Comparison of ENCODE assay signal across 1 cellular context in the genomic region with DNA sequence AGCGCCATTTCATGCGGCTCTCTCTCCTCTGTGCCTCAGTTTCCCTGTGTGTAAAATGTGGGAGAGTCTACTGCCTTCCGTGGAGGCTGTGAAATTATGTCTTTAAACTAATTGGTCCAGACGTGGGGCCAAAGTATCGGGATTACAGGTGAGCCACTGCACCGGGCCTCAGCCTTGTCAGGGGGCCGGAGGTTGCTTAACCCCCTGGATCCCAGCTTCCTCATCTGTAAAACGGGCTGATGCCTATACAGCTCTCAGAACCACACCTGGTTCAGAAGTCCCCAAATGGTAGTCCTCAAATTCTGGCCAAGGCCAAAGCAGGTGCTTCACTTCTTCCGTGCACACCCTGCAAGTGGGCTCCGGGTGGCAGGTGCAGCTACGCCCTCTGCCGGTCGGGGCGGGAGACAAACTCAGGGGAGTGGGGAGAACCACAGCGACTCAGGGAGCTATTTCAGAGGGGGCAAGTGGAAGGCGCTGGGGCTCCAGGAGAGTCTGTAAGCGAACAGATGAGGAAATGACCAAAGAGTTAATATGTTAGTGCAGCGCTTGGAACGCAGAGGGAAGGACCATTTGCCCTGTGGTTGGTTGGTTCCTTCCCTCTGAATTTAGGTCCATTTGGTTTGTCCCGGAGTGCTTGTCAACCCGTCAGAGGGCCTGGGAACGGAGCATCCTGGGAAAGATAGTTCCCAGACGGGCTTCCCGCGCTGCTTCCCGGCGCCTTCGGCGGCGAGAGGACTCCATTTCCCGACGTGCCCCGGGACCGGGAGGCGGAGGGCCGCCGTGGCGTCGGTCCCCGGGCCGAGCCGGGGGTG.
A peak's percentile ranks its signal among the peaks of the same experiment; 100 is the strongest.
TF ChIP-seq lines count a peak whose summit lies in the region.

A gene (plus strand): TSS at position 812 of the 812 bp plus-strand sequence. CDS start 135 bp downstream, outside the sequence.

TF ChIP-seq in K562, 482 proteins besides CTCF, POLR2A, EP300 and RAD21 (continued from another document and continues in another):
- TF ChIP-seq, protein P1, sequence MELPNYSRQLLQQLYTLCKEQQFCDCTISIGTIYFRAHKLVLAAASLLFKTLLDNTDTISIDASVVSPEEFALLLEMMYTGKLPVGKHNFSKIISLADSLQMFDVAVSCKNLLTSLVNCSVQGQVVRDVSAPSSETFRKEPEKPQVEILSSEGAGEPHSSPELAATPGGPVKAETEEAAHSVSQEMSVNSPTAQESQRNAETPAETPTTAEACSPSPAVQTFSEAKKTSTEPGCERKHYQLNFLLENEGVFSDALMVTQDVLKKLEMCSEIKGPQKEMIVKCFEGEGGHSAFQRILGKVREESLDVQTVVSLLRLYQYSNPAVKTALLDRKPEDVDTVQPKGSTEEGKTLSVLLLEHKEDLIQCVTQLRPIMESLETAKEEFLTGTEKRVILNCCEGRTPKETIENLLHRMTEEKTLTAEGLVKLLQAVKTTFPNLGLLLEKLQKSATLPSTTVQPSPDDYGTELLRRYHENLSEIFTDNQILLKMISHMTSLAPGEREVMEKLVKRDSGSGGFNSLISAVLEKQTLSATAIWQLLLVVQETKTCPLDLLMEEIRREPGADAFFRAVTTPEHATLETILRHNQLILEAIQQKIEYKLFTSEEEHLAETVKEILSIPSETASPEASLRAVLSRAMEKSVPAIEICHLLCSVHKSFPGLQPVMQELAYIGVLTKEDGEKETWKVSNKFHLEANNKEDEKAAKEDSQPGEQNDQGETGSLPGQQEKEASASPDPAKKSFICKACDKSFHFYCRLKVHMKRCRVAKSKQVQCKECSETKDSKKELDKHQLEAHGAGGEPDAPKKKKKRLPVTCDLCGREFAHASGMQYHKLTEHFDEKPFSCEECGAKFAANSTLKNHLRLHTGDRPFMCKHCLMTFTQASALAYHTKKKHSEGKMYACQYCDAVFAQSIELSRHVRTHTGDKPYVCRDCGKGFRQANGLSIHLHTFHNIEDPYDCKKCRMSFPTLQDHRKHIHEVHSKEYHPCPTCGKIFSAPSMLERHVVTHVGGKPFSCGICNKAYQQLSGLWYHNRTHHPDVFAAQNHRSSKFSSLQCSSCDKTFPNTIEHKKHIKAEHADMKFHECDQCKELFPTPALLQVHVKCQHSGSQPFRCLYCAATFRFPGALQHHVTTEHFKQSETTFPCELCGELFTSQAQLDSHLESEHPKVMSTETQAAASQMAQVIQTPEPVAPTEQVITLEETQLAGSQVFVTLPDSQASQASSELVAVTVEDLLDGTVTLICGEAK (IDR thresholded peaks at IDR 0.05) = no peak
- TF ChIP-seq, protein P1 (CRISPR knock-in tag; IDR thresholded peaks at IDR 0.05) = no peak
- TF ChIP-seq BRD9 (IDR thresholded peaks at IDR 0.05; ENCODE audit: low read depth, partially characterized antibody) (no peak), KLF16 (IDR thresholded peaks at IDR 0.05) (peak; percentile 69; the same call in 1 of the 2 replicates), RBM39 (optimal IDR thresholded peaks at IDR 0.05; ENCODE audit: low read depth, low read length) (peak; percentile 74), ZBTB7A (IDR thresholded peaks at IDR 0.05; ENCODE audit: borderline replicate concordance, control insufficient read depth, low read depth, low read length) (peak; percentile 52; the same call in 1 of the 2 replicates), TCF7L2 (IDR thresholded peaks at IDR 0.05; ENCODE audit: low read depth, low read length) (peak; percentile 93), KLF13 (tag; IDR thresholded peaks at IDR 0.05; ENCODE audit: borderline replicate concordance, low read depth) (no peak), GABPB1 (CRISPR knock-in tag; IDR thresholded peaks at IDR 0.05) (peak; percentile 38), CEBPG (CRISPR knock-in tag; IDR thresholded peaks at IDR 0.05) (no peak), CEBPG (tag; conservative IDR thresholded peaks at IDR 0.05 in 1 of 2, IDR thresholded peaks at IDR 0.05 in 1 of 2) (0 out of 4 replicates have a peak, but pooled peaks of 1 of the 2 experiments have one; percentile 9), NCOA4 (IDR thresholded peaks at IDR 0.05; ENCODE audit: partially characterized antibody) (no peak), ZSCAN29 (IDR thresholded peaks at IDR 0.05) (no peak), NFATC3 (IDR thresholded peaks at IDR 0.05) (no peak), ZNF3 (CRISPR knock-in tag; IDR thresholded peaks at IDR 0.05) (no peak), NFE2L1 (tag; IDR thresholded peaks at IDR 0.05; ENCODE audit: borderline replicate concordance, low read depth) (no peak), TAF1 (IDR thresholded peaks at IDR 0.05; ENCODE audit: control insufficient read depth, extremely low read depth, insufficient read depth, low read length, severe bottlenecking) (peak; percentile 41), JUN (IDR thresholded peaks at IDR 0.05; ENCODE audit: borderline replicate concordance, low read depth, low read length) (peak; percentile 9; the same call in 1 of the 2 replicates), JUN (CRISPR knock-in tag; IDR thresholded peaks at IDR 0.05; ENCODE audit: borderline replicate concordance) (no peak), NRF1 (conservative IDR thresholded peaks at IDR 0.05 in 1 of 2, IDR thresholded peaks at IDR 0.05 in 1 of 2) (peak; percentile 58 to 60; a peak in 3 of 4 replicates), SREBF1 (IDR thresholded peaks at IDR 0.05; ENCODE audit: borderline replicate concordance, low read depth, low read length) (peak; percentile 85), SMARCC2 (IDR thresholded peaks at IDR 0.05; ENCODE audit: low read depth) (no peak), SNIP1 (IDR thresholded peaks at IDR 0.05; ENCODE audit: low read depth) (no peak), BCL6 (CRISPR knock-in tag; IDR thresholded peaks at IDR 0.05) (no peak), KDM4B (IDR thresholded peaks at IDR 0.05; ENCODE audit: borderline replicate concordance in 2 of 2, low read depth in 1 of 2) (peak in 1 of 2 experiments; percentile 84; a peak in 1 of 4 replicates)
- TF ChIP-seq, protein P2, sequence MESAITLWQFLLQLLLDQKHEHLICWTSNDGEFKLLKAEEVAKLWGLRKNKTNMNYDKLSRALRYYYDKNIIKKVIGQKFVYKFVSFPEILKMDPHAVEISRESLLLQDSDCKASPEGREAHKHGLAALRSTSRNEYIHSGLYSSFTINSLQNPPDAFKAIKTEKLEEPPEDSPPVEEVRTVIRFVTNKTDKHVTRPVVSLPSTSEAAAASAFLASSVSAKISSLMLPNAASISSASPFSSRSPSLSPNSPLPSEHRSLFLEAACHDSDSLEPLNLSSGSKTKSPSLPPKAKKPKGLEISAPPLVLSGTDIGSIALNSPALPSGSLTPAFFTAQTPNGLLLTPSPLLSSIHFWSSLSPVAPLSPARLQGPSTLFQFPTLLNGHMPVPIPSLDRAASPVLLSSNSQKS (CRISPR knock-in tag; IDR thresholded peaks at IDR 0.05) = no peak
- TF ChIP-seq, protein P3, sequence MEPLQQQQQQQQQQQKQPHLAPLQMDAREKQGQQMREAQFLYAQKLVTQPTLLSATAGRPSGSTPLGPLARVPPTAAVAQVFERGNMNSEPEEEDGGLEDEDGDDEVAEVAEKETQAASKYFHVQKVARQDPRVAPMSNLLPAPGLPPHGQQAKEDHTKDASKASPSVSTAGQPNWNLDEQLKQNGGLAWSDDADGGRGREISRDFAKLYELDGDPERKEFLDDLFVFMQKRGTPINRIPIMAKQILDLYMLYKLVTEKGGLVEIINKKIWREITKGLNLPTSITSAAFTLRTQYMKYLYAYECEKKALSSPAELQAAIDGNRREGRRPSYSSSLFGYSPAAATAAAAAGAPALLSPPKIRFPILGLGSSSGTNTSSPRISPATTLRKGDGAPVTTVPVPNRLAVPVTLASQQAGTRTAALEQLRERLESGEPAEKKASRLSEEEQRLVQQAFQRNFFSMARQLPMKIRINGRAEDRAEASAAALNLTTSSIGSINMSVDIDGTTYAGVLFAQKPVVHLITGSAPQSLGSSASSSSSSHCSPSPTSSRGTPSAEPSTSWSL (CRISPR knock-in tag; IDR thresholded peaks at IDR 0.05; ENCODE audit: borderline replicate concordance) = no peak
- TF ChIP-seq, protein P4, sequence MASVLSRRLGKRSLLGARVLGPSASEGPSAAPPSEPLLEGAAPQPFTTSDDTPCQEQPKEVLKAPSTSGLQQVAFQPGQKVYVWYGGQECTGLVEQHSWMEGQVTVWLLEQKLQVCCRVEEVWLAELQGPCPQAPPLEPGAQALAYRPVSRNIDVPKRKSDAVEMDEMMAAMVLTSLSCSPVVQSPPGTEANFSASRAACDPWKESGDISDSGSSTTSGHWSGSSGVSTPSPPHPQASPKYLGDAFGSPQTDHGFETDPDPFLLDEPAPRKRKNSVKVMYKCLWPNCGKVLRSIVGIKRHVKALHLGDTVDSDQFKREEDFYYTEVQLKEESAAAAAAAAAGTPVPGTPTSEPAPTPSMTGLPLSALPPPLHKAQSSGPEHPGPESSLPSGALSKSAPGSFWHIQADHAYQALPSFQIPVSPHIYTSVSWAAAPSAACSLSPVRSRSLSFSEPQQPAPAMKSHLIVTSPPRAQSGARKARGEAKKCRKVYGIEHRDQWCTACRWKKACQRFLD (CRISPR knock-in tag; IDR thresholded peaks at IDR 0.05) = 0 out of 2 replicates have a peak, but pooled peaks have one; percentile 41
- TF ChIP-seq, protein P5, sequence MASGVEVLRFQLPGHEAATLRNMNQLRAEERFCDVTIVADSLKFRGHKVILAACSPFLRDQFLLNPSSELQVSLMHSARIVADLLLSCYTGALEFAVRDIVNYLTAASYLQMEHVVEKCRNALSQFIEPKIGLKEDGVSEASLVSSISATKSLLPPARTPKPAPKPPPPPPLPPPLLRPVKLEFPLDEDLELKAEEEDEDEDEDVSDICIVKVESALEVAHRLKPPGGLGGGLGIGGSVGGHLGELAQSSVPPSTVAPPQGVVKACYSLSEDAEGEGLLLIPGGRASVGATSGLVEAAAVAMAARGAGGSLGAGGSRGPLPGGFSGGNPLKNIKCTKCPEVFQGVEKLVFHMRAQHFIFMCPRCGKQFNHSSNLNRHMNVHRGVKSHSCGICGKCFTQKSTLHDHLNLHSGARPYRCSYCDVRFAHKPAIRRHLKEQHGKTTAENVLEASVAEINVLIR (CRISPR knock-in tag; IDR thresholded peaks at IDR 0.05) = peak; percentile 60
- TF ChIP-seq, protein P6, sequence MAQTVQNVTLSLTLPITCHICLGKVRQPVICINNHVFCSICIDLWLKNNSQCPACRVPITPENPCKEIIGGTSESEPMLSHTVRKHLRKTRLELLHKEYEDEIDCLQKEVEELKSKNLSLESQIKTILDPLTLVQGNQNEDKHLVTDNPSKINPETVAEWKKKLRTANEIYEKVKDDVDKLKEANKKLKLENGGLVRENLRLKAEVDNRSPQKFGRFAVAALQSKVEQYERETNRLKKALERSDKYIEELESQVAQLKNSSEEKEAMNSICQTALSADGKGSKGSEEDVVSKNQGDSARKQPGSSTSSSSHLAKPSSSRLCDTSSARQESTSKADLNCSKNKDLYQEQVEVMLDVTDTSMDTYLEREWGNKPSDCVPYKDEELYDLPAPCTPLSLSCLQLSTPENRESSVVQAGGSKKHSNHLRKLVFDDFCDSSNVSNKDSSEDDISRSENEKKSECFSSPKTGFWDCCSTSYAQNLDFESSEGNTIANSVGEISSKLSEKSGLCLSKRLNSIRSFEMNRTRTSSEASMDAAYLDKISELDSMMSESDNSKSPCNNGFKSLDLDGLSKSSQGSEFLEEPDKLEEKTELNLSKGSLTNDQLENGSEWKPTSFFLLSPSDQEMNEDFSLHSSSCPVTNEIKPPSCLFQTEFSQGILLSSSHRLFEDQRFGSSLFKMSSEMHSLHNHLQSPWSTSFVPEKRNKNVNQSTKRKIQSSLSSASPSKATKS (CRISPR knock-in tag; IDR thresholded peaks at IDR 0.05) = no peak
- TF ChIP-seq, protein P7, sequence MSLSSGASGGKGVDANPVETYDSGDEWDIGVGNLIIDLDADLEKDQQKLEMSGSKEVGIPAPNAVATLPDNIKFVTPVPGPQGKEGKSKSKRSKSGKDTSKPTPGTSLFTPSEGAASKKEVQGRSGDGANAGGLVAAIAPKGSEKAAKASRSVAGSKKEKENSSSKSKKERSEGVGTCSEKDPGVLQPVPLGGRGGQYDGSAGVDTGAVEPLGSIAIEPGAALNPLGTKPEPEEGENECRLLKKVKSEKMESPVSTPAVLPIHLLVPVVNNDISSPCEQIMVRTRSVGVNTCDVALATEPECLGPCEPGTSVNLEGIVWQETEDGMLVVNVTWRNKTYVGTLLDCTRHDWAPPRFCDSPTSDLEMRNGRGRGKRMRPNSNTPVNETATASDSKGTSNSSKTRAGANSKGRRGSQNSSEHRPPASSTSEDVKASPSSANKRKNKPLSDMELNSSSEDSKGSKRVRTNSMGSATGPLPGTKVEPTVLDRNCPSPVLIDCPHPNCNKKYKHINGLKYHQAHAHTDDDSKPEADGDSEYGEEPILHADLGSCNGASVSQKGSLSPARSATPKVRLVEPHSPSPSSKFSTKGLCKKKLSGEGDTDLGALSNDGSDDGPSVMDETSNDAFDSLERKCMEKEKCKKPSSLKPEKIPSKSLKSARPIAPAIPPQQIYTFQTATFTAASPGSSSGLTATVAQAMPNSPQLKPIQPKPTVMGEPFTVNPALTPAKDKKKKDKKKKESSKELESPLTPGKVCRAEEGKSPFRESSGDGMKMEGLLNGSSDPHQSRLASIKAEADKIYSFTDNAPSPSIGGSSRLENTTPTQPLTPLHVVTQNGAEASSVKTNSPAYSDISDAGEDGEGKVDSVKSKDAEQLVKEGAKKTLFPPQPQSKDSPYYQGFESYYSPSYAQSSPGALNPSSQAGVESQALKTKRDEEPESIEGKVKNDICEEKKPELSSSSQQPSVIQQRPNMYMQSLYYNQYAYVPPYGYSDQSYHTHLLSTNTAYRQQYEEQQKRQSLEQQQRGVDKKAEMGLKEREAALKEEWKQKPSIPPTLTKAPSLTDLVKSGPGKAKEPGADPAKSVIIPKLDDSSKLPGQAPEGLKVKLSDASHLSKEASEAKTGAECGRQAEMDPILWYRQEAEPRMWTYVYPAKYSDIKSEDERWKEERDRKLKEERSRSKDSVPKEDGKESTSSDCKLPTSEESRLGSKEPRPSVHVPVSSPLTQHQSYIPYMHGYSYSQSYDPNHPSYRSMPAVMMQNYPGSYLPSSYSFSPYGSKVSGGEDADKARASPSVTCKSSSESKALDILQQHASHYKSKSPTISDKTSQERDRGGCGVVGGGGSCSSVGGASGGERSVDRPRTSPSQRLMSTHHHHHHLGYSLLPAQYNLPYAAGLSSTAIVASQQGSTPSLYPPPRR (CRISPR knock-in tag; IDR thresholded peaks at IDR 0.05; ENCODE audit: borderline replicate concordance) = no peak
